Comparison of ENCODE assay signal across 10 cellular contexts in the genomic region with DNA sequence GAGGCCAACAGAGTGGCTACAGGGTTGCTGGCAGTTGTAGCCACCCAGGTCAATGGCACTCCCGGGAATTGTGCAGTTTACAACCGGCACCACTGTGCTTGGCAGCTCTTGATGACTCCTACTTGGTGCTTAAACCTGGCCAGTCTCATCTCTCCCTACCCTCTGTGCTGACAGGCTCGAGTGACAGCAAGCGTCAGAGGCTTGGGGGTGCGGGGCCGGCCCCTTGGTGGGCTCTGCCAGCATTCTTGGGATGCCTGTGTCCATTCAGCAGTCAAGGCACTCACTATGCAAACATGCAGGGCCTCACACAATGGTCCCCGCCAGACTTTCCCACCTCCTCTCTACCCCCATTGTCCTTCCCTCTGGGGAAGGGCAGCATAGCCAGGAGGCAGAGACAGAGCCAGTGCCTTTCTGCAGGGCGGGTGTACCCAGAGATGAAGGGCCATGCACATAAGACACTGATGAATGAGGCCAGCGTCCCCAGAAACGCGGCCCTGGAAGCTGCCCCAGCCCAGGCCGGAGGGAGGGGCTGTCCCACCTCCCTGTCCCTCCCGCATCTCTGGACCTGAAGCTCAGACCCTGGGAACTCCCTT. TPM values are rescaled to one million over a fixed set of nuclear protein-coding genes. Genes with fewer than 3 reads are reported as not detected.
DNase-seq lines count a peak whose midpoint lies in the region; ATAC-seq and TF ChIP-seq lines count a peak whose summit lies in the region.
"Had no signal": no experiment of that assay in that cellular context is flagged by ENCODE, and none has a peak within 500 bp of the region (broad histone marks: within the 10 kb centered on the region; RNA-seq: fewer than 3 reads in every experiment).

No MANE protein-coding gene starts in this region.

- H3K36me3 ChIP-seq in IMR-90 (ENCODE audit: control insufficient read depth, insufficient read depth, low read length) (no peaks in the 10 kb centered on the region), upper lobe of right lung (no peaks in the 10 kb centered on the region)

- peak overlapping the region; percentile 41 for H2AK5ac ChIP-seq in IMR-90 (ENCODE audit: low read depth, low read length)

- DNase-seq in IMR-90 (peak; percentile 77), ecto neural progenitor cell (ENCODE audit: low spot score) (peak; percentile 94), kidney glomerular epithelial cell (lab: John Stamatoyannopoulos, UW) (peak; percentile 90), upper lobe of right lung (no peak), lower leg skin (ENCODE audit: low spot score in 2 of 2) (no peak), H4 (ENCODE audit: low spot score) (no peak)
- DNase-seq: activated CD4-positive, alpha-beta T cell treated with anti-CD3 and anti-CD28 coated beads, Interleukin-2, amount 10 ng/mL, durations not matched to agents 24 days and 14 days; stimulated activated CD4-positive, alpha-beta T cell treated with anti-CD3 and anti-CD28 coated beads, Interleukin-2, amount 100 ng/mL, for 24 hours had no signal

- peak overlapping the region; percentile 13; the same call in 1 of the 2 replicates for H3K9ac ChIP-seq in IMR-90 (ENCODE audit: low read depth, low read length)

- H3K9me3 ChIP-seq in IMR-90 (ENCODE audit: control insufficient read depth, insufficient read depth, low read length) (no peaks in the 10 kb centered on the region), upper lobe of right lung (no peaks in the 10 kb centered on the region)

- H2BK5ac ChIP-seq in IMR-90 (ENCODE audit: low read depth, low read length, poor library complexity, severe bottlenecking) = peak overlapping the region; percentile 51

- ATAC-seq in IMR-90 (ENCODE audit: low read depth) (peak; percentile 76), upper lobe of right lung (peak; percentile 8), HG03378 (IDR thresholded peaks at IDR 0.05; ENCODE audit: unreplicated experiment) (no peak)

- TF ChIP-seq CTCF in IMR-90 (conservative IDR thresholded peaks at IDR 0.05; ENCODE audit: low read depth, low read length) (no peak), upper lobe of right lung (IDR thresholded peaks at IDR 0.05) (no peak), lower leg skin (IDR thresholded peaks at IDR 0.05) (no peak)

- no peak for TF ChIP-seq RAD21 in IMR-90 (IDR thresholded peaks at IDR 0.05; ENCODE audit: low read length)

- H3K4me1 ChIP-seq in IMR-90 (ENCODE audit: control insufficient read depth, insufficient read depth, low read length) (peaks cover 30% of the 10 kb centered on the region), upper lobe of right lung (peaks cover 30% of the 10 kb centered on the region)

- in situ Hi-C loops in IMR-90 (cut with MboI; ENCODE audit: low sequenced_read_pairs) = no loop called here

- peak overlapping the region; percentile 92 for H4K91ac ChIP-seq in IMR-90 (ENCODE audit: insufficient read depth, low read depth, low read length)

- intact Hi-C loops in IMR-90 (cut with micrococcal nuclease) = no loop called here
- intact Hi-C loops in upper lobe of right lung (cut with DNase I) = no loop called here
- intact Hi-C loops in lower leg skin (cut with DNase I; ENCODE audit: low total_unique reads) = no loop called here

- H3K27ac ChIP-seq in IMR-90 (ENCODE audit: insufficient read depth, low read length) (peak overlapping the region; percentile 8; the same call in 1 of the 2 replicates), upper lobe of right lung (no peak overlapping the region)

- no TSS peak for BruUV-seq in IMR-90 (replicated peaks; lab: Mats Ljungman, UMichigan)

- peak overlapping the region; percentile 86 for H2BK20ac ChIP-seq in IMR-90 (ENCODE audit: low read depth, low read length)

- dilution Hi-C loops in IMR-90 (cut with HindIII; ENCODE audit: low sequenced_read_pairs, unreplicated experiment) = no loop called here

- CTCF ChIA-PET in IMR-90 (lab: Yijun Ruan, JAX) = no interaction called here

- H3K56ac ChIP-seq in IMR-90 (ENCODE audit: extremely low read depth, insufficient read depth, low read length) = no peak overlapping the region

- peak overlapping the region; percentile 24; the same call in 1 of the 2 replicates for H3K4me2 ChIP-seq in IMR-90 (ENCODE audit: low read depth, low read length)

- peak overlapping the region; percentile 22 for H3K18ac ChIP-seq in IMR-90 (ENCODE audit: low read depth, low read length)

- H3K79me1 ChIP-seq in IMR-90 (ENCODE audit: low read depth in 1 of 2, low read length in 2 of 2) = peaks cover 0 to 10% of the 10 kb centered on the region in 2 experiments; a peak in 1 of 4 replicates

- peak overlapping the region; percentile 84 for H2AFZ ChIP-seq in IMR-90 (replicated peaks; ENCODE audit: low read length, poor library complexity)

- H3K27me3 ChIP-seq in IMR-90 (ENCODE audit: control insufficient read depth, insufficient read depth, low read length) (no peaks in the 10 kb centered on the region), upper lobe of right lung (no peaks in the 10 kb centered on the region)

- TF ChIP-seq POLR2A in IMR-90 (IDR thresholded peaks at IDR 0.05; ENCODE audit: low read depth, low read length) (no peak), lower leg skin (IDR thresholded peaks at IDR 0.05) (no peak)

- peak overlapping the region; percentile 88 for H3K14ac ChIP-seq in IMR-90 (replicated peaks; ENCODE audit: low read depth, low read length)

- peak overlapping the region; percentile 75; the same call in 2 of the 3 replicates for H2BK15ac ChIP-seq in IMR-90 (ENCODE audit: low read depth, low read length)

- peak overlapping the region; percentile 31 to 82; a peak in 3 of 4 replicates for H4K8ac ChIP-seq in IMR-90 (ENCODE audit: low read depth in 2 of 2, low read length in 2 of 2)

- peak overlapping the region; percentile 94 for H2BK120ac ChIP-seq in IMR-90 (ENCODE audit: low read depth, low read length)

- H3K23ac ChIP-seq in IMR-90 (ENCODE audit: low read depth, low read length) = peak overlapping the region; percentile 72

- 12% methylated on average over 6 of the region's 13 CpGs; no CpG with 5 or more reads in 1 of the 2 experiments for WGBS in IMR-90 (ENCODE audit: extremely low coverage in 2 of 2, insufficient read length in 1 of 2), 2 experiments
- 69 to 73% methylated on average over 10 to 13 of the region's 13 CpGs for WGBS in lower leg skin, 2 donors

- H3K4me3 ChIP-seq in IMR-90 (ENCODE audit: insufficient read depth, low read depth, low read length) (no peak overlapping the region), upper lobe of right lung (no peak overlapping the region), lower leg skin (ENCODE audit: low read depth, poor library complexity, severe bottlenecking) (no peak overlapping the region)
- H3K4me3 ChIP-seq: K562 had no signal

- peaks cover 25% of the 10 kb centered on the region for H3K9me1 ChIP-seq in IMR-90 (ENCODE audit: insufficient read depth, low read length)

- peak overlapping the region; percentile 28 for H4K5ac ChIP-seq in IMR-90 (ENCODE audit: low read depth, low read length)

- no peaks in the 10 kb centered on the region for H4K20me1 ChIP-seq in IMR-90 (ENCODE audit: insufficient read depth, low read length)

- peak overlapping the region; percentile 92 for H2AK9ac ChIP-seq in IMR-90 (replicated peaks; ENCODE audit: low read depth, low read length, poor library complexity)

- H3K4ac ChIP-seq in IMR-90 (ENCODE audit: low read depth, low read length) = peak overlapping the region; percentile 87

- POLR2A ChIA-PET in IMR-90 (lab: Charles Lee; ENCODE audit: unreplicated experiment) = no interaction called here

TF ChIP-seq in IMR-90, 13 proteins besides CTCF, POLR2A, EP300 and RAD21:
- TF ChIP-seq CEBPB (IDR thresholded peaks at IDR 0.05; ENCODE audit: low read depth, low read length) = no peak
- no peak for TF ChIP-seq RFX5 (IDR thresholded peaks at IDR 0.05; ENCODE audit: low read depth, low read length)
- TF ChIP-seq MXI1 (IDR thresholded peaks at IDR 0.05; ENCODE audit: borderline replicate concordance, low read depth, low read length) = no peak
- no peak for TF ChIP-seq MAFK (IDR thresholded peaks at IDR 0.05; ENCODE audit: low read depth, low read length)
- TF ChIP-seq BHLHE40 (IDR thresholded peaks at IDR 0.05; ENCODE audit: low read depth, low read length) = no peak

RNA-seq across cellular contexts. Expression of a gene that starts 26.3 kb away (rescaled TPM):
- total RNA-seq in IMR-90 (2012; rRNA removed) (1.8 and 2.5 TPM in 2 replicates), upper lobe of right lung (114 TPM), lower leg skin (10 to 100 TPM; 79.7 to 95.3 (median 82.8) TPM)
- 6.0 and 6.9 TPM in 2 replicates for polyA plus RNA-seq in IMR-90 (2012; rRNA removed)
- 4.0 and 8.0 TPM in 2 replicates for polyA plus RNA-seq in IMR-90 (2012; cell fraction: cytosol; rRNA removed)
- polyA plus RNA-seq in IMR-90 (2012; cell fraction: nucleus; rRNA removed; ENCODE audit: low replicate concordance) = 19.2 and 42.7 TPM in 2 replicates
- total RNA-seq in H4 (2014; rRNA removed; shearing (Covaris generic)) = 2.4 and 3.2 TPM in 2 replicates

Comparison
In these comparisons a context has a peak if more than half of its experiments do, and no peak if none do; other contexts are left out.
1. DNase-seq: peak in IMR-90 (single experiment), ecto neural progenitor cell (single experiment) and kidney glomerular epithelial cell (single experiment); none in upper lobe of right lung (single experiment), lower leg skin (0 of 2) and H4 (single experiment).
2. RNA of a gene that starts 26.3 kb away (total RNA-seq): 114 TPM in upper lobe of right lung (single experiment) and 79.7 to 95.3 TPM in lower leg skin; 2.4 to 3.2 TPM in H4 and 1.8 to 2.5 TPM in IMR-90; every median in the first group is over 10 times any median in the second.